ENCODE assay signal across 21 cellular contexts in genomic region chr17:42047343-42047742, GRCh38. TPM values are rescaled to one million over a fixed set of nuclear protein-coding genes. Genes with fewer than 3 reads are reported as not detected.
A peak's percentile ranks its signal among the peaks of the same experiment; 100 is the strongest.
DNase-seq lines count a peak whose midpoint lies in the region; TF ChIP-seq lines count a peak whose summit lies in the region.
"Had no signal": no experiment of that assay in that cellular context is flagged by ENCODE, and none has a peak within 500 bp of the region (broad histone marks: within the 10 kb centered on the region; RNA-seq: fewer than 3 reads in every experiment).

No MANE protein-coding gene starts in this region.

- no peak overlapping the region for H3K4me3 ChIP-seq in HEK293 (ENCODE audit: low read depth, low read length)
- H3K4me3 ChIP-seq: BLaER1 had no signal

- CTCF ChIA-PET in HEK293 (lab: Yijun Ruan, JAX): interaction anchor here (0.7 to 2.9 kb wide), 3 partner anchors 9 to 85 kb away, joined by 3 to 17 read pairs (median 6); no protein-coding TSS in a partner anchor
- CTCF ChIA-PET in activated CD4-positive, alpha-beta T cell treated with anti-CD3 and anti-CD28 coated beads, Interleukin-2, amount 10 ng/mL, durations not matched to agents 7 days and 5 days (lab: Charles Lee): no interaction called here

- H3K9me3 Mint-ChIP-seq in activated CD4-positive, alpha-beta T cell treated with anti-CD3 and anti-CD28 coated beads, Interleukin-2, amount 10 ng/mL, durations not matched to agents 7 days and 5 days: no peaks in the 10 kb centered on the region

- POLR2A ChIA-PET in HEK293 (lab: Yijun Ruan, JAX): no interaction called here
- POLR2A ChIA-PET in activated CD4-positive, alpha-beta T cell treated with anti-CD3 and anti-CD28 coated beads, Interleukin-2, amount 10 ng/mL, durations not matched to agents 7 days and 5 days (lab: Charles Lee): no interaction called here

- H3K4me1 Mint-ChIP-seq in activated CD4-positive, alpha-beta T cell treated with anti-CD3 and anti-CD28 coated beads, Interleukin-2, amount 10 ng/mL, durations not matched to agents 7 days and 5 days: peaks cover 10% of the 10 kb centered on the region

- 0 out of 3 replicates have a peak, but pooled peaks have one; percentile 2 for TF ChIP-seq CTCF in GM12872 (IDR thresholded peaks at IDR 0.05; ENCODE audit: insufficient read depth, low read depth, low read length)
- TF ChIP-seq CTCF in HEK293 (tag by site-specific recombination; IDR thresholded peaks at IDR 0.05): no peak

- DNase-seq in NCI-H146 treated with DMSO at 0.1 percent for 48 hours (lab: John Stamatoyannopoulos, UW; ENCODE audit: unreplicated experiment): no peak
- DNase-seq in activated CD4-positive, alpha-beta T cell treated with anti-CD3 and anti-CD28 coated beads, Interleukin-2, amount 10 ng/mL, durations not matched to agents 7 days and 5 days: no peak
- DNase-seq: 8988T; ACHN; BE2C; C1 segment of cervical spinal cord; CD4-positive, alpha-beta memory T cell; CD4-positive, CD25-positive, alpha-beta regulatory T cell; CD8-positive, alpha-beta memory T cell; COR-L47; DMS 273 treated with DMSO at 0.1 percent for 48 hours; DMS153; DMS53; DMS79; DND-41; EL; GDM1 had no signal

- H3K9me3 ChIP-seq in HEK293 (ENCODE audit: control insufficient read depth, insufficient read depth, low read depth, low read length): no peaks in the 10 kb centered on the region
- H3K9me3 ChIP-seq: BE2C, BLaER1 had no signal

- no peak overlapping the region for H3K4me3 Mint-ChIP-seq in activated CD4-positive, alpha-beta T cell treated with anti-CD3 and anti-CD28 coated beads, Interleukin-2, amount 10 ng/mL, durations not matched to agents 7 days and 5 days
- H3K4me3 Mint-ChIP-seq: CD14-positive monocyte; CD4-positive, alpha-beta memory T cell; CD4-positive, CD25-positive, alpha-beta regulatory T cell; CD8-positive, alpha-beta memory T cell had no signal

- no peak overlapping the region for H3K27ac ChIP-seq in HEK293 (ENCODE audit: extremely low read depth, low read depth, low read length)
- H3K27ac ChIP-seq: BLaER1 had no signal

- H3K36me3 Mint-ChIP-seq in activated CD4-positive, alpha-beta T cell treated with anti-CD3 and anti-CD28 coated beads, Interleukin-2, amount 10 ng/mL, durations not matched to agents 7 days and 5 days (ENCODE audit: low read depth): no peaks in the 10 kb centered on the region
- H3K36me3 Mint-ChIP-seq: CD14-positive monocyte; CD4-positive, alpha-beta memory T cell; CD4-positive, CD25-positive, alpha-beta regulatory T cell; CD8-positive, alpha-beta memory T cell had no signal

- H3K27me3 Mint-ChIP-seq in activated CD4-positive, alpha-beta T cell treated with anti-CD3 and anti-CD28 coated beads, Interleukin-2, amount 10 ng/mL, durations not matched to agents 7 days and 5 days: peaks cover 36% of the 10 kb centered on the region

- no peaks in the 10 kb centered on the region for H3K36me3 ChIP-seq in HEK293 (ENCODE audit: control insufficient read depth in 2 of 2, insufficient read depth in 1 of 2, low read length in 2 of 2)
- H3K36me3 ChIP-seq: BE2C, BLaER1 had no signal

- no peak overlapping the region for H3K27ac Mint-ChIP-seq in activated CD4-positive, alpha-beta T cell treated with anti-CD3 and anti-CD28 coated beads, Interleukin-2, amount 10 ng/mL, durations not matched to agents 7 days and 5 days
- H3K27ac Mint-ChIP-seq: CD14-positive monocyte; CD4-positive, alpha-beta memory T cell; CD4-positive, CD25-positive, alpha-beta regulatory T cell; CD8-positive, alpha-beta memory T cell had no signal

- H3K4me1 ChIP-seq in HEK293 (ENCODE audit: control insufficient read depth, insufficient read depth, low read length): no peaks in the 10 kb centered on the region; the same call in 1 of the 2 replicates
- H3K4me1 ChIP-seq: BE2C had no signal

TF ChIP-seq in HEK293, 187 proteins besides CTCF, POLR2A, EP300 and RAD21:
- no peak for TF ChIP-seq REPIN1 (tag by site-specific recombination; IDR thresholded peaks at IDR 0.05; ENCODE audit: low read depth)
- 0 out of 2 replicates have a peak, but pooled peaks have one; percentile 43 for TF ChIP-seq ZNF121 (tag by site-specific recombination; IDR thresholded peaks at IDR 0.05)
- TF ChIP-seq YY2 (tag by site-specific recombination; IDR thresholded peaks at IDR 0.05): no peak

RNA-seq across cellular contexts. Expression of gene C17orf113, which starts 3.1 kb away (rescaled TPM):
- total RNA-seq in activated CD4-positive, alpha-beta T cell treated with anti-CD3 and anti-CD28 coated beads, Interleukin-2, amount 10 ng/mL, durations not matched to agents 7 days and 5 days: under 1 TPM in 1 of 2 experiments, not detected in 1; 0.04 TPM

RNA-seq across cellular contexts. Expression of gene NKIRAS2, which starts 27.5 kb away (rescaled TPM):
- total RNA-seq in activated CD4-positive, alpha-beta T cell treated with anti-CD3 and anti-CD28 coated beads, Interleukin-2, amount 10 ng/mL, durations not matched to agents 7 days and 5 days: 10 to 100 TPM; 23.3 to 25.5 TPM

RNA-seq across cellular contexts. Expression of gene DNAJC7, which starts 30.1 kb away (rescaled TPM):
- 10 to 100 TPM; 93.3 to 94.8 TPM for total RNA-seq in activated CD4-positive, alpha-beta T cell treated with anti-CD3 and anti-CD28 coated beads, Interleukin-2, amount 10 ng/mL, durations not matched to agents 7 days and 5 days

RNA-seq across cellular contexts. Expression of gene ZNF385C, which starts 50.9 kb away (rescaled TPM):
- total RNA-seq in activated CD4-positive, alpha-beta T cell treated with anti-CD3 and anti-CD28 coated beads, Interleukin-2, amount 10 ng/mL, durations not matched to agents 7 days and 5 days: not detected
- total RNA-seq: CD4-positive, CD25-positive, alpha-beta regulatory T cell; CD8-positive, alpha-beta memory T cell had no signal
